ENCODE assay signal across 10 cellular contexts in genomic region chr1:217369271-217369981, GRCh38.
DNase-seq lines count a peak whose midpoint lies in the region; ATAC-seq and TF ChIP-seq lines count a peak whose summit lies in the region.
"Had no signal": no experiment of that assay in that cellular context is flagged by ENCODE, and none has a peak within 500 bp of the region (broad histone marks: within the 10 kb centered on the region; RNA-seq: fewer than 3 reads in every experiment).

No MANE protein-coding gene starts in this region.

- intact Hi-C loops in CD4-positive, alpha-beta memory T cell (cut with micrococcal nuclease), result no loop called here
- intact Hi-C loops in lower lobe of right lung (cut with DNase I), result no loop called here
- intact Hi-C loops in Right ventricle myocardium inferior (cut with DNase I), result no loop called here

- H3K9me3 Mint-ChIP-seq in CD4-positive, alpha-beta memory T cell, result peaks cover 0 to 5% (median 2%) of the 10 kb centered on the region in 8 donors

- H3K27me3 ChIP-seq in CD4-positive, alpha-beta memory T cell (ENCODE audit: insufficient read depth, low read length), result no peaks in the 10 kb centered on the region
- no peaks in the 10 kb centered on the region for H3K27me3 ChIP-seq in lower lobe of right lung (ENCODE audit: low read depth)

- no peak overlapping the region for H3K27ac Mint-ChIP-seq in CD4-positive, alpha-beta memory T cell
- H3K27ac Mint-ChIP-seq: activated naive CD4-positive, alpha-beta T cell treated with anti-CD3 and anti-CD28 coated beads for 36 hours; natural killer cell had no signal

- no peaks in the 10 kb centered on the region for H3K36me3 ChIP-seq in CD4-positive, alpha-beta memory T cell (ENCODE audit: insufficient read depth, low read length)
- H3K36me3 ChIP-seq in lower lobe of right lung, result no peaks in the 10 kb centered on the region

- ATAC-seq in GM18861 (IDR thresholded peaks at IDR 0.05; ENCODE audit: unreplicated experiment) (peak; percentile 92), GM21723 (IDR thresholded peaks at IDR 0.05; ENCODE audit: unreplicated experiment) (peak; percentile 93), HG03432 (IDR thresholded peaks at IDR 0.05; ENCODE audit: unreplicated experiment) (peak; percentile 94), lower lobe of right lung (no peak), Right ventricle myocardium inferior (no peak)
- ATAC-seq: natural killer cell had no signal

- POLR2A ChIA-PET in CD4-positive, alpha-beta memory T cell (lab: Charles Lee; ENCODE audit: partially characterized antibody), result no interaction called here

- no peak for TF ChIP-seq CTCF in lower lobe of right lung (IDR thresholded peaks at IDR 0.05)

- no peak overlapping the region for H3K4me3 ChIP-seq in CD4-positive, alpha-beta memory T cell (ENCODE audit: low read length in 2 of 2)
- no peak overlapping the region for H3K4me3 ChIP-seq in lower lobe of right lung

- peak overlapping the region in 2 of 8 donors; percentile 19 to 45 for H3K4me3 Mint-ChIP-seq in CD4-positive, alpha-beta memory T cell
- H3K4me3 Mint-ChIP-seq: activated naive CD4-positive, alpha-beta T cell treated with anti-CD3 and anti-CD28 coated beads for 36 hours; natural killer cell had no signal

- H3K27me3 Mint-ChIP-seq in CD4-positive, alpha-beta memory T cell, result no peaks in the 10 kb centered on the region

- H3K36me3 Mint-ChIP-seq in CD4-positive, alpha-beta memory T cell, result no peaks in the 10 kb centered on the region
- H3K36me3 Mint-ChIP-seq: natural killer cell had no signal

- no peak overlapping the region for H3K27ac ChIP-seq in CD4-positive, alpha-beta memory T cell (ENCODE audit: low read depth, low read length)
- H3K27ac ChIP-seq in lower lobe of right lung, result no peak overlapping the region

- H3K4me1 Mint-ChIP-seq in CD4-positive, alpha-beta memory T cell, result peaks cover 0 to 4% (median 2%) of the 10 kb centered on the region in 4 donors
- H3K4me1 Mint-ChIP-seq: natural killer cell had no signal

- CTCF ChIA-PET in CD4-positive, alpha-beta memory T cell (lab: Charles Lee; ENCODE audit: partially characterized antibody), result no interaction called here

- H3K4me1 ChIP-seq in CD4-positive, alpha-beta memory T cell (ENCODE audit: insufficient read depth, low read length), result no peaks in the 10 kb centered on the region
- H3K4me1 ChIP-seq in lower lobe of right lung, result no peaks in the 10 kb centered on the region

- peaks cover 0 to 3% of the 10 kb centered on the region in 2 donors for H3K9me3 ChIP-seq in CD4-positive, alpha-beta memory T cell (ENCODE audit: control insufficient read depth in 1 of 2, low read length in 2 of 2)
- no peaks in the 10 kb centered on the region for H3K9me3 ChIP-seq in lower lobe of right lung

- DNase-seq in iPS DF 19.7 (ENCODE audit: low read depth, low spot score), result peak; percentile 45
- no peak for DNase-seq in CD4-positive, alpha-beta memory T cell
- DNase-seq in lower lobe of right lung, result no peak
- DNase-seq in Right ventricle myocardium inferior (ENCODE audit: missing footprints), result no peak
- no peak for DNase-seq in H4 (ENCODE audit: low spot score)
- DNase-seq: activated naive CD4-positive, alpha-beta T cell treated with anti-CD3 and anti-CD28 coated beads for 36 hours; natural killer cell had no signal

Comparison
In these comparisons a context has a peak if more than half of its experiments do, and no peak if none do; other contexts are left out.
1. ATAC-seq: peak in GM18861 (single experiment), GM21723 (single experiment) and HG03432 (single experiment); none in lower lobe of right lung (0 of 2) and Right ventricle myocardium inferior (single experiment).